ENCODE assay signal across 8 cellular contexts in the genomic region with DNA sequence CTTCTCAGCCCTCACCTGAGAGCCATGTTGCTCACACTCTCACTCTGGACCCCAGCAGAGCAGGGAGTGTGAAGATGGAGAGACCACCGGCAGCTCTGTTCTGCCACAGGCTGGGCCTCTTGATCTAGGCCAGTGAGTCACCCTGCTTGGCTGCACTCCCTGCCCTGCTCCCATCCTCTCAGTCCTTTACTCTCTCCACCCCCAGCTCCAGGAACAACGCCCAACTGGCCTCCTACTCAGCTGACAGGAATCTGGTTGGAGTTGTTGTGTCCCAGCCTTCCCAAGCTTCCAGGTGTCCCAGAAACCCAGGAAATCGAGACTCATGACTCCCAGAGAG. TPM values are rescaled to one million over a fixed set of nuclear protein-coding genes. Genes with fewer than 3 reads are reported as not detected.
DNase-seq lines count a peak whose midpoint lies in the region; ATAC-seq and TF ChIP-seq lines count a peak whose summit lies in the region.

A gene with protein sequence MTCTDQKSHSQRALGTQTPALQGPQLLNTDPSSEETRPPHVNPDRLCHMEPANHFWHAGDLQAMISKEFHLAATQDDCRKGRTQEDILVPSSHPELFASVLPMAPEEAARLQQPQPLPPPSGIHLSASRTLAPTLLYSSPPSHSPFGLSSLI (plus strand): TSS at position 261 of the 337 bp plus-strand sequence. CDS start 14,833 bp downstream, outside the sequence.

- peak within 1 kb of the TSS; percentile 74 for H3K4me3 Mint-ChIP-seq in chondrocyte (ENCODE audit: unreplicated experiment)
- H3K4me3 Mint-ChIP-seq in activated T-helper 1 cell treated with anti-CD3 and anti-CD28 coated beads, Interleukin-12 subunit alpha, Interleukin-12 subunit beta, Interleukin-2, Interleukin-4 antibody, amounts not matched to agents 30 ng/mL and 10 ng/mL and 1 ng/mL, durations not matched to agents 14 hours and 24 hours and 36 hours = no peak within 1 kb of the TSS

- H3K27me3 ChIP-seq in left lung = peaks cover 0 to 3% of the 10 kb centered on the region in 2 donors

- H3K4me1 ChIP-seq in left lung = peaks cover 11 to 22% of the 10 kb centered on the region in 2 donors

- DNase-seq in HK-2 (ENCODE audit: unreplicated experiment) (peak; percentile 88), chondrocyte (ENCODE audit: low spot score) (no peak), left lung (peak; percentile 84 to 89), superior temporal gyrus (ENCODE audit: extremely low spot score) (peak; percentile 62)
- no peak for DNase-seq in activated T-helper 1 cell treated with anti-CD3 and anti-CD28 coated beads, Interleukin-12 subunit alpha, Interleukin-12 subunit beta, Interleukin-2, Interleukin-4 antibody, amounts not matched to agents 30 ng/mL and 10 ng/mL and 1 ng/mL, durations not matched to agents 14 hours and 24 hours and 36 hours (ENCODE audit: low spot score)
- no peak for DNase-seq in stimulated activated CD4-positive, alpha-beta T cell treated with anti-CD3 and anti-CD28 coated beads, Interleukin-1b, Interleukin-23, amount 100 ng/mL, for 48 hours

- TF ChIP-seq CTCF in chondrocyte (IDR thresholded peaks at IDR 0.05) (no peak), left lung (IDR thresholded peaks at IDR 0.05) (no peak)

- peak within 1 kb of the TSS; percentile 63 to 65 for H3K27ac ChIP-seq in left lung

- intact Hi-C loops in left lung (cut with DNase I) = no loop called here
- intact Hi-C loops in activated T-helper 1 cell treated with anti-CD3 and anti-CD28 coated beads, Interleukin-12 subunit alpha, Interleukin-12 subunit beta, Interleukin-2, Interleukin-4 antibody, amounts not matched to agents 30 ng/mL and 10 ng/mL and 1 ng/mL, durations not matched to agents 14 hours and 24 hours and 36 hours (cut with micrococcal nuclease) = no loop called here

- H3K9me3 ChIP-seq in left lung = no peaks in the 10 kb centered on the region

- H3K27me3 Mint-ChIP-seq in chondrocyte (ENCODE audit: low read depth) = peaks cover 11% of the 10 kb centered on the region
- peaks cover 10% of the 10 kb centered on the region for H3K27me3 Mint-ChIP-seq in activated T-helper 1 cell treated with anti-CD3 and anti-CD28 coated beads, Interleukin-12 subunit alpha, Interleukin-12 subunit beta, Interleukin-2, Interleukin-4 antibody, amounts not matched to agents 30 ng/mL and 10 ng/mL and 1 ng/mL, durations not matched to agents 14 hours and 24 hours and 36 hours (ENCODE audit: insufficient read depth)

- H3K4me3 ChIP-seq in left lung = no peak within 1 kb of the TSS

- no peaks in the 10 kb centered on the region for H3K9me3 Mint-ChIP-seq in chondrocyte (ENCODE audit: low read depth)
- H3K9me3 Mint-ChIP-seq in activated T-helper 1 cell treated with anti-CD3 and anti-CD28 coated beads, Interleukin-12 subunit alpha, Interleukin-12 subunit beta, Interleukin-2, Interleukin-4 antibody, amounts not matched to agents 30 ng/mL and 10 ng/mL and 1 ng/mL, durations not matched to agents 14 hours and 24 hours and 36 hours = no peaks in the 10 kb centered on the region

- no peaks in the 10 kb centered on the region for H3K36me3 ChIP-seq in left lung

- no peaks in the 10 kb centered on the region for H3K36me3 Mint-ChIP-seq in chondrocyte (ENCODE audit: low read depth)
- H3K36me3 Mint-ChIP-seq in activated T-helper 1 cell treated with anti-CD3 and anti-CD28 coated beads, Interleukin-12 subunit alpha, Interleukin-12 subunit beta, Interleukin-2, Interleukin-4 antibody, amounts not matched to agents 30 ng/mL and 10 ng/mL and 1 ng/mL, durations not matched to agents 14 hours and 24 hours and 36 hours (ENCODE audit: low read depth) = no peaks in the 10 kb centered on the region

- peak within 1 kb of the TSS; percentile 99 for H3K27ac Mint-ChIP-seq in chondrocyte (ENCODE audit: unreplicated experiment)
- H3K27ac Mint-ChIP-seq in activated T-helper 1 cell treated with anti-CD3 and anti-CD28 coated beads, Interleukin-12 subunit alpha, Interleukin-12 subunit beta, Interleukin-2, Interleukin-4 antibody, amounts not matched to agents 30 ng/mL and 10 ng/mL and 1 ng/mL, durations not matched to agents 14 hours and 24 hours and 36 hours = no peak within 1 kb of the TSS

- H3K4me1 Mint-ChIP-seq in chondrocyte (ENCODE audit: low read depth) = peaks cover 44% of the 10 kb centered on the region
- no peaks in the 10 kb centered on the region for H3K4me1 Mint-ChIP-seq in activated T-helper 1 cell treated with anti-CD3 and anti-CD28 coated beads, Interleukin-12 subunit alpha, Interleukin-12 subunit beta, Interleukin-2, Interleukin-4 antibody, amounts not matched to agents 30 ng/mL and 10 ng/mL and 1 ng/mL, durations not matched to agents 14 hours and 24 hours and 36 hours (ENCODE audit: low read depth)

- peak; percentile 95 for ATAC-seq in left lung
- no peak for ATAC-seq in HG02642 (IDR thresholded peaks at IDR 0.05; ENCODE audit: poor library complexity, unreplicated experiment)
- no peak for ATAC-seq in GM21367 (IDR thresholded peaks at IDR 0.05; ENCODE audit: unreplicated experiment)

RNA-seq across cellular contexts. Expression of the gene that starts here (rescaled TPM):
- 4.2 to 6.0 TPM (median 5.5 TPM) in 3 replicates for total RNA-seq in chondrocyte
- total RNA-seq in left lung = 10 to 100 TPM in 1 of 2 donors, 1 to 10 TPM in 1; 3.5 to 11.7 TPM
- 0.26 TPM in 1 of 2 replicates, not detected in the other for total RNA-seq in activated T-helper 1 cell treated with anti-CD3 and anti-CD28 coated beads, Interleukin-12 subunit alpha, Interleukin-12 subunit beta, Interleukin-2, Interleukin-4 antibody, amounts not matched to agents 30 ng/mL and 10 ng/mL and 1 ng/mL, durations not matched to agents 14 hours and 24 hours and 36 hours

Comparison
In these comparisons a context has a peak if more than half of its experiments do, and no peak if none do; other contexts are left out.
1. DNase-seq: peak in HK-2 (single experiment), left lung (2 of 2) and superior temporal gyrus (single experiment); none in chondrocyte (single experiment), activated T-helper 1 cell treated with anti-CD3 and anti-CD28 coated beads, Interleukin-12 subunit alpha, Interleukin-12 subunit beta, Interleukin-2, Interleukin-4 antibody, amounts not matched to agents 30 ng/mL and 10 ng/mL and 1 ng/mL, durations not matched to agents 14 hours and 24 hours and 36 hours (single experiment) and stimulated activated CD4-positive, alpha-beta T cell treated with anti-CD3 and anti-CD28 coated beads, Interleukin-1b, Interleukin-23, amount 100 ng/mL, for 48 hours (single experiment).